In genomic region chr13:33353210-33353609, GRCh38 we compare ENCODE assay signal across 10 cellular contexts.
DNase-seq lines count a peak whose midpoint lies in the region; ATAC-seq and TF ChIP-seq lines count a peak whose summit lies in the region.
"Had no signal": no experiment of that assay in that cellular context is flagged by ENCODE, and none has a peak within 500 bp of the region (broad histone marks: within the 10 kb centered on the region; RNA-seq: fewer than 3 reads in every experiment).

No MANE protein-coding gene starts in this region.

- H3K27ac ChIP-seq in upper lobe of right lung, result peak overlapping the region; percentile 49

- H3K27ac Mint-ChIP-seq in WTC11, result no peak overlapping the region
- H3K27ac Mint-ChIP-seq: activated T-helper 1 cell treated with anti-CD3 and anti-CD28 coated beads, Interleukin-12 subunit alpha, Interleukin-12 subunit beta, Interleukin-2, Interleukin-4 antibody, amounts not matched to agents 30 ng/mL and 10 ng/mL and 1 ng/mL, durations not matched to agents 14 hours and 24 hours and 36 hours had no signal

- TF ChIP-seq CTCF in upper lobe of right lung (IDR thresholded peaks at IDR 0.05), result no peak
- TF ChIP-seq CTCF in WTC11 (IDR thresholded peaks at IDR 0.05), result no peak

- no peaks in the 10 kb centered on the region for H3K36me3 ChIP-seq in upper lobe of right lung

- peak; percentile 80 for DNase-seq in SIG-M5 treated with dmso at 0.1 percent for 504 hours (lab: John Stamatoyannopoulos, UW; ENCODE audit: unreplicated experiment)
- DNase-seq in SIG-M5 (lab: John Stamatoyannopoulos, UW), result no peak
- peak; percentile 96 for DNase-seq in MV-4-11 (lab: John Stamatoyannopoulos, UW)
- peak; percentile 49 for DNase-seq in left ventricle myocardium superior
- peak; percentile 84 for DNase-seq in upper lobe of right lung
- DNase-seq in WTC11 (ENCODE audit: low spot score), result no peak
- DNase-seq in activated T-cell treated with anti-CD3 and anti-CD28 coated beads, Interleukin-2, amount 50 U/mL, for 48 hours, result no peak
- DNase-seq in NK-92 treated with Interleukin-12 subunit alpha and Interleukin-12 subunit beta, amount 100 ng/mL, for 24 hours (lab: John Stamatoyannopoulos, UW), result no peak
- DNase-seq: 8988T had no signal

- CTCF ChIA-PET in WTC11 (lab: Charles Lee), result no interaction called here

- H3K27me3 ChIP-seq in upper lobe of right lung, result no peaks in the 10 kb centered on the region

- no peaks in the 10 kb centered on the region for H3K9me3 Mint-ChIP-seq in WTC11
- H3K9me3 Mint-ChIP-seq: activated T-helper 1 cell treated with anti-CD3 and anti-CD28 coated beads, Interleukin-12 subunit alpha, Interleukin-12 subunit beta, Interleukin-2, Interleukin-4 antibody, amounts not matched to agents 30 ng/mL and 10 ng/mL and 1 ng/mL, durations not matched to agents 14 hours and 24 hours and 36 hours had no signal

- ATAC-seq in left ventricle myocardium superior, result peak; percentile 46
- ATAC-seq in upper lobe of right lung, result peak; percentile 83
- ATAC-seq in WTC11, result no peak

- H3K9me3 ChIP-seq in upper lobe of right lung, result no peaks in the 10 kb centered on the region

- H3K4me1 ChIP-seq in upper lobe of right lung, result peaks cover 48% of the 10 kb centered on the region

- no peak overlapping the region for H3K4me3 Mint-ChIP-seq in WTC11
- H3K4me3 Mint-ChIP-seq: activated T-helper 1 cell treated with anti-CD3 and anti-CD28 coated beads, Interleukin-12 subunit alpha, Interleukin-12 subunit beta, Interleukin-2, Interleukin-4 antibody, amounts not matched to agents 30 ng/mL and 10 ng/mL and 1 ng/mL, durations not matched to agents 14 hours and 24 hours and 36 hours had no signal

- POLR2A ChIA-PET in WTC11 (lab: Charles Lee), result no interaction called here

- H3K27me3 Mint-ChIP-seq in WTC11 (ENCODE audit: low read depth), result peaks cover 32% of the 10 kb centered on the region

- H3K4me1 Mint-ChIP-seq in WTC11, result peaks cover 12% of the 10 kb centered on the region

- intact Hi-C loops in left ventricle myocardium superior (cut with micrococcal nuclease) (no loop called here), upper lobe of right lung (cut with DNase I) (no loop called here)

- no peaks in the 10 kb centered on the region for H3K36me3 Mint-ChIP-seq in WTC11

- H3K4me3 ChIP-seq in upper lobe of right lung, result no peak overlapping the region

TF ChIP-seq in WTC11, 78 proteins besides CTCF, POLR2A, EP300 and RAD21 (continues in another document):
- TF ChIP-seq MXD4 (CRISPR knock-in tag; IDR thresholded peaks at IDR 0.05; ENCODE audit: borderline replicate concordance) (no peak), USF1 (CRISPR knock-in tag; IDR thresholded peaks at IDR 0.05) (no peak), ZNF425 (CRISPR knock-in tag; conservative IDR thresholded peaks at IDR 0.05) (no peak), SMAD4 (CRISPR knock-in tag; IDR thresholded peaks at IDR 0.05) (no peak), ZNF396 (CRISPR knock-in tag; IDR thresholded peaks at IDR 0.05; ENCODE audit: borderline replicate concordance) (no peak), FOXK1 (CRISPR knock-in tag; IDR thresholded peaks at IDR 0.05) (no peak)
- TF ChIP-seq, protein P1, sequence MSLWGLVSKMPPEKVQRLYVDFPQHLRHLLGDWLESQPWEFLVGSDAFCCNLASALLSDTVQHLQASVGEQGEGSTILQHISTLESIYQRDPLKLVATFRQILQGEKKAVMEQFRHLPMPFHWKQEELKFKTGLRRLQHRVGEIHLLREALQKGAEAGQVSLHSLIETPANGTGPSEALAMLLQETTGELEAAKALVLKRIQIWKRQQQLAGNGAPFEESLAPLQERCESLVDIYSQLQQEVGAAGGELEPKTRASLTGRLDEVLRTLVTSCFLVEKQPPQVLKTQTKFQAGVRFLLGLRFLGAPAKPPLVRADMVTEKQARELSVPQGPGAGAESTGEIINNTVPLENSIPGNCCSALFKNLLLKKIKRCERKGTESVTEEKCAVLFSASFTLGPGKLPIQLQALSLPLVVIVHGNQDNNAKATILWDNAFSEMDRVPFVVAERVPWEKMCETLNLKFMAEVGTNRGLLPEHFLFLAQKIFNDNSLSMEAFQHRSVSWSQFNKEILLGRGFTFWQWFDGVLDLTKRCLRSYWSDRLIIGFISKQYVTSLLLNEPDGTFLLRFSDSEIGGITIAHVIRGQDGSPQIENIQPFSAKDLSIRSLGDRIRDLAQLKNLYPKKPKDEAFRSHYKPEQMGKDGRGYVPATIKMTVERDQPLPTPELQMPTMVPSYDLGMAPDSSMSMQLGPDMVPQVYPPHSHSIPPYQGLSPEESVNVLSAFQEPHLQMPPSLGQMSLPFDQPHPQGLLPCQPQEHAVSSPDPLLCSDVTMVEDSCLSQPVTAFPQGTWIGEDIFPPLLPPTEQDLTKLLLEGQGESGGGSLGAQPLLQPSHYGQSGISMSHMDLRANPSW (CRISPR knock-in tag; conservative IDR thresholded peaks at IDR 0.05; ENCODE audit: low read depth), result no peak
- TF ChIP-seq, protein P2, sequence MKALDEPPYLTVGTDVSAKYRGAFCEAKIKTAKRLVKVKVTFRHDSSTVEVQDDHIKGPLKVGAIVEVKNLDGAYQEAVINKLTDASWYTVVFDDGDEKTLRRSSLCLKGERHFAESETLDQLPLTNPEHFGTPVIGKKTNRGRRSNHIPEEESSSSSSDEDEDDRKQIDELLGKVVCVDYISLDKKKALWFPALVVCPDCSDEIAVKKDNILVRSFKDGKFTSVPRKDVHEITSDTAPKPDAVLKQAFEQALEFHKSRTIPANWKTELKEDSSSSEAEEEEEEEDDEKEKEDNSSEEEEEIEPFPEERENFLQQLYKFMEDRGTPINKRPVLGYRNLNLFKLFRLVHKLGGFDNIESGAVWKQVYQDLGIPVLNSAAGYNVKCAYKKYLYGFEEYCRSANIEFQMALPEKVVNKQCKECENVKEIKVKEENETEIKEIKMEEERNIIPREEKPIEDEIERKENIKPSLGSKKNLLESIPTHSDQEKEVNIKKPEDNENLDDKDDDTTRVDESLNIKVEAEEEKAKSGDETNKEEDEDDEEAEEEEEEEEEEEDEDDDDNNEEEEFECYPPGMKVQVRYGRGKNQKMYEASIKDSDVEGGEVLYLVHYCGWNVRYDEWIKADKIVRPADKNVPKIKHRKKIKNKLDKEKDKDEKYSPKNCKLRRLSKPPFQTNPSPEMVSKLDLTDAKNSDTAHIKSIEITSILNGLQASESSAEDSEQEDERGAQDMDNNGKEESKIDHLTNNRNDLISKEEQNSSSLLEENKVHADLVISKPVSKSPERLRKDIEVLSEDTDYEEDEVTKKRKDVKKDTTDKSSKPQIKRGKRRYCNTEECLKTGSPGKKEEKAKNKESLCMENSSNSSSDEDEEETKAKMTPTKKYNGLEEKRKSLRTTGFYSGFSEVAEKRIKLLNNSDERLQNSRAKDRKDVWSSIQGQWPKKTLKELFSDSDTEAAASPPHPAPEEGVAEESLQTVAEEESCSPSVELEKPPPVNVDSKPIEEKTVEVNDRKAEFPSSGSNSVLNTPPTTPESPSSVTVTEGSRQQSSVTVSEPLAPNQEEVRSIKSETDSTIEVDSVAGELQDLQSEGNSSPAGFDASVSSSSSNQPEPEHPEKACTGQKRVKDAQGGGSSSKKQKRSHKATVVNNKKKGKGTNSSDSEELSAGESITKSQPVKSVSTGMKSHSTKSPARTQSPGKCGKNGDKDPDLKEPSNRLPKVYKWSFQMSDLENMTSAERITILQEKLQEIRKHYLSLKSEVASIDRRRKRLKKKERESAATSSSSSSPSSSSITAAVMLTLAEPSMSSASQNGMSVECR (CRISPR knock-in tag; IDR thresholded peaks at IDR 0.05; ENCODE audit: borderline replicate concordance), result no peak
- TF ChIP-seq, protein P3, sequence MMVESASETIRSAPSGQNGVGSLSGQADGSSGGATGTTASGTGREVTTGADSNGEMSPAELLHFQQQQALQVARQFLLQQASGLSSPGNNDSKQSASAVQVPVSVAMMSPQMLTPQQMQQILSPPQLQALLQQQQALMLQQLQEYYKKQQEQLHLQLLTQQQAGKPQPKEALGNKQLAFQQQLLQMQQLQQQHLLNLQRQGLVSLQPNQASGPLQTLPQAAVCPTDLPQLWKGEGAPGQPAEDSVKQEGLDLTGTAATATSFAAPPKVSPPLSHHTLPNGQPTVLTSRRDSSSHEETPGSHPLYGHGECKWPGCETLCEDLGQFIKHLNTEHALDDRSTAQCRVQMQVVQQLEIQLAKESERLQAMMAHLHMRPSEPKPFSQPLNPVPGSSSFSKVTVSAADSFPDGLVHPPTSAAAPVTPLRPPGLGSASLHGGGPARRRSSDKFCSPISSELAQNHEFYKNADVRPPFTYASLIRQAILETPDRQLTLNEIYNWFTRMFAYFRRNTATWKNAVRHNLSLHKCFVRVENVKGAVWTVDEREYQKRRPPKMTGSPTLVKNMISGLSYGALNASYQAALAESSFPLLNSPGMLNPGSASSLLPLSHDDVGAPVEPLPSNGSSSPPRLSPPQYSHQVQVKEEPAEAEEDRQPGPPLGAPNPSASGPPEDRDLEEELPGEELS (CRISPR knock-in tag; IDR thresholded peaks at IDR 0.05), result no peak

Comparison
In these comparisons a context has a peak if more than half of its experiments do, and no peak if none do; other contexts are left out.
1. DNase-seq: peak in SIG-M5 treated with dmso at 0.1 percent for 504 hours (single experiment), MV-4-11 (single experiment), left ventricle myocardium superior (single experiment) and upper lobe of right lung (single experiment); none in SIG-M5 (single experiment), WTC11 (single experiment), activated T-cell treated with anti-CD3 and anti-CD28 coated beads, Interleukin-2, amount 50 U/mL, for 48 hours (0 of 2) and NK-92 treated with Interleukin-12 subunit alpha and Interleukin-12 subunit beta, amount 100 ng/mL, for 24 hours (single experiment).